5 cellular contexts compared by ENCODE assay signal in genomic region chr1:71128060-71128459, GRCh38.
"Had no signal": no experiment of that assay in that cellular context is flagged by ENCODE, and none has a peak within 500 bp of the region (broad histone marks: within the 10 kb centered on the region; RNA-seq: fewer than 3 reads in every experiment).

No MANE protein-coding gene starts in this region.

- H3K4me3 ChIP-seq: K562 had no signal

- H3K27ac ChIP-seq: HL-60 had no signal

- DNase-seq: IMR-90, KBM-7, KG1 had no signal
